In the genomic region with DNA sequence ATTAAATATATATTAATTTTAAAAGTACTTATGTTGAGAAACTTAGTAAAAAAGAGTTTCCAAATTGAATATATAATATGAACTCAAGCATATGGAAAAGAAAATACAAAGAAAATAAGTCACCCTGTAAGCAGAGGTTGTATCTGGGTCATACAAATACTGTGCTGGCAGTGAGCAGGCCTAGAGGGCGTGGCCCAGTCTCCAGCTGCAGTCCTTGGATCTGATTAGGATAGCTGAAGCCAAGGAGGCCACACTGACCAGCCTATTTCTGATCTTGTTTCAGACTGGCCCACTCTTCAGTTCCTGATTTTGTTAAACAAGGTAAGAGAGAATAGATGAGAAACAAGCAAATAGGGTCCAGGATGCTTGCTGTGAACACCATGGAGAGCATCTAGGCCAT, we compare ENCODE assay signal across 22 cellular contexts.
DNase-seq lines count a peak whose midpoint lies in the region; ATAC-seq and TF ChIP-seq lines count a peak whose summit lies in the region.
"Had no signal": no experiment of that assay in that cellular context is flagged by ENCODE, and none has a peak within 500 bp of the region (broad histone marks: within the 10 kb centered on the region; RNA-seq: fewer than 3 reads in every experiment).

No MANE protein-coding gene starts in this region.

- H3K27me3 ChIP-seq in left lung: no peaks in the 10 kb centered on the region

- no peak for TF ChIP-seq CTCF in left lung (IDR thresholded peaks at IDR 0.05)

- ATAC-seq in left ventricle myocardium superior: peak; percentile 53
- peak; percentile 69 for ATAC-seq in left lung
- ATAC-seq in HG03439 (IDR thresholded peaks at IDR 0.05; ENCODE audit: unreplicated experiment): no peak
- ATAC-seq in GM18867 (IDR thresholded peaks at IDR 0.05; ENCODE audit: unreplicated experiment): no peak
- ATAC-seq: GM12878, HCT116 had no signal

- peak; percentile 29 for DNase-seq in left ventricle myocardium superior
- DNase-seq in cardiac septum (ENCODE audit: low spot score): no peak
- peak; percentile 18 for DNase-seq in dedifferentiated amniotic fluid mesenchymal stem cell (ENCODE audit: extremely low spot score)
- DNase-seq in left lung: no peak
- no peak for DNase-seq in NCI-H2171 (lab: John Stamatoyannopoulos, UW)
- DNase-seq: C1 segment of cervical spinal cord; CD8-positive, alpha-beta memory T cell; DMS53; EL; GOT3; IMR-90; NCI-H1048; NCI-H1436; NCI-H1930; NCI-H345; NCI-H524 treated with DMSO at 0.1 percent for 48 hours; NK-92 treated with Interleukin-12 subunit alpha and Interleukin-12 subunit beta, amount 100 ng/mL, for 24 hours; SIG-M5 had no signal

- H3K4me1 ChIP-seq in left lung: no peaks in the 10 kb centered on the region

- H3K4me3 ChIP-seq in left lung: no peak overlapping the region
- H3K4me3 ChIP-seq: GM12878 had no signal

- peaks cover 0 to 37% of the 10 kb centered on the region in 2 donors for H3K9me3 ChIP-seq in left lung

- no peaks in the 10 kb centered on the region for H3K36me3 ChIP-seq in left lung

- intact Hi-C loops in left ventricle myocardium superior (cut with micrococcal nuclease) (no loop called here), cardiac septum (cut with DNase I) (no loop called here), left lung (cut with DNase I) (no loop called here)

- no peak overlapping the region for H3K27ac ChIP-seq in left lung

Comparison
In these comparisons a context has a peak if more than half of its experiments do, and no peak if none do; other contexts are left out.
1. DNase-seq: peak in left ventricle myocardium superior (single experiment) and dedifferentiated amniotic fluid mesenchymal stem cell (single experiment); none in cardiac septum (single experiment), left lung (0 of 2) and NCI-H2171 (single experiment).
2. ATAC-seq: peak in left ventricle myocardium superior (single experiment) and left lung (single experiment); none in HG03439 (single experiment) and GM18867 (single experiment).